8 cellular contexts compared by ENCODE assay signal in genomic region chr3:197959891-197960693, GRCh38.
A peak's percentile ranks its signal among the peaks of the same experiment; 100 is the strongest.
DNase-seq lines count a peak whose midpoint lies in the region; ATAC-seq and TF ChIP-seq lines count a peak whose summit lies in the region.

A gene with protein sequence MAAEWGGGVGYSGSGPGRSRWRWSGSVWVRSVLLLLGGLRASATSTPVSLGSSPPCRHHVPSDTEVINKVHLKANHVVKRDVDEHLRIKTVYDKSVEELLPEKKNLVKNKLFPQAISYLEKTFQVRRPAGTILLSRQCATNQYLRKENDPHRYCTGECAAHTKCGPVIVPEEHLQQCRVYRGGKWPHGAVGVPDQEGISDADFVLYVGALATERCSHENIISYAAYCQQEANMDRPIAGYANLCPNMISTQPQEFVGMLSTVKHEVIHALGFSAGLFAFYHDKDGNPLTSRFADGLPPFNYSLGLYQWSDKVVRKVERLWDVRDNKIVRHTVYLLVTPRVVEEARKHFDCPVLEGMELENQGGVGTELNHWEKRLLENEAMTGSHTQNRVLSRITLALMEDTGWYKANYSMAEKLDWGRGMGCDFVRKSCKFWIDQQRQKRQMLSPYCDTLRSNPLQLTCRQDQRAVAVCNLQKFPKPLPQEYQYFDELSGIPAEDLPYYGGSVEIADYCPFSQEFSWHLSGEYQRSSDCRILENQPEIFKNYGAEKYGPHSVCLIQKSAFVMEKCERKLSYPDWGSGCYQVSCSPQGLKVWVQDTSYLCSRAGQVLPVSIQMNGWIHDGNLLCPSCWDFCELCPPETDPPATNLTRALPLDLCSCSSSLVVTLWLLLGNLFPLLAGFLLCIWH (plus strand): TSS chr3:197960217. CDS start chr3:197960246, 29 bp downstream.

- no peaks in the 10 kb centered on the region for H3K27me3 Mint-ChIP-seq in central memory CD8-positive, alpha-beta T cell

- H3K4me1 Mint-ChIP-seq in central memory CD8-positive, alpha-beta T cell: peaks cover 49% of the 10 kb centered on the region

- TF ChIP-seq CTCF in AG10803 (conservative IDR thresholded peaks at IDR 0.05; ENCODE audit: low read length): no peak

- peak within 1 kb of the TSS; percentile 95 for H3K4me3 ChIP-seq in AG10803 (ENCODE audit: low read length)

- H3K9me3 Mint-ChIP-seq in central memory CD8-positive, alpha-beta T cell: no peaks in the 10 kb centered on the region

- H3K4me3 Mint-ChIP-seq in central memory CD8-positive, alpha-beta T cell: peak within 1 kb of the TSS; percentile 85

- peaks cover 31% of the 10 kb centered on the region for H3K36me3 Mint-ChIP-seq in central memory CD8-positive, alpha-beta T cell (ENCODE audit: insufficient read depth)

- peak; percentile 95 for DNase-seq in AG10803 (ENCODE audit: low read depth)
- peak; percentile 95 for DNase-seq in NCI-H345 treated with DMSO at 0.1 percent for 48 hours (lab: John Stamatoyannopoulos, UW; ENCODE audit: unreplicated experiment)
- peak; percentile 93 for DNase-seq in activated CD4-positive, CD25-positive, alpha-beta regulatory T cell treated with anti-CD3 and anti-CD28 coated beads, Interleukin-2, amount 50 U/mL, for 16 hours (ENCODE audit: low read depth, low spot score)
- peak; percentile 82 to 91 for DNase-seq in central memory CD8-positive, alpha-beta T cell (ENCODE audit: low spot score in 2 of 2)
- DNase-seq in islet precursor cell: peak; percentile 94
- DNase-seq in stimulated activated CD4-positive, alpha-beta T cell treated with anti-CD3 and anti-CD28 coated beads, Interleukin-12 subunit alpha, Interleukin-12 subunit beta, amount 100 ng/mL, for 4 hours: peak; percentile 94

- H3K27ac Mint-ChIP-seq in central memory CD8-positive, alpha-beta T cell (ENCODE audit: low read depth): peak within 1 kb of the TSS; percentile 76

- ATAC-seq in GM19035 (IDR thresholded peaks at IDR 0.05; ENCODE audit: unreplicated experiment) (peak; percentile 95), HG03342 (IDR thresholded peaks at IDR 0.05; ENCODE audit: unreplicated experiment) (peak; percentile 98)
- peak; percentile 94 for ATAC-seq in central memory CD8-positive, alpha-beta T cell (replicated peaks; ENCODE audit: extremely low read depth, poor library complexity, severe bottlenecking)

Comparison
In these comparisons a context has a peak if more than half of its experiments do, and no peak if none do; other contexts are left out.
1. Peak in every context shown above with its lines: DNase-seq, ATAC-seq and H3K4me3 ChIP-seq.